ENCODE assay signal across 27 cellular contexts in the genomic region with DNA sequence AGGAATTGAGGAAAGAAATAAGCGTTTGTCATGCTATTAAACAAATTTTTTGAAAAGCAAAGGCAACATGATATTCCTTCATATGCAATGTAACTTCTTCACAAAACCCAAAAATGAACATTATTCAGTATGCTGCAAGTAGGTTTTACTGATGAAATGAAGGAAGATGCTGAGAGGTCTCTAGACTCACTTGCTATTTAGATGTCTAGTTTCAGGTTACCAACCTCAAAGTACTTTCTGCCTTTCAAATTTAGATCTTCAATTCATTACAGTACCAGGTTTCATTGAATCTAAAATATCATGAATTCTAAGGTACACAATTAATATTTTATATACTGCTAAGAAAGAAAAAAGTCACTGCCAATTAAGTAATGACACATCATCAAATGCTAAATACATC.
"Had no signal": no experiment of that assay in that cellular context is flagged by ENCODE, and none has a peak within 500 bp of the region (broad histone marks: within the 10 kb centered on the region; RNA-seq: fewer than 3 reads in every experiment).

No MANE protein-coding gene starts in this region.

- H3K27me3 ChIP-seq: ascending aorta, body of pancreas had no signal

- H3K4me1 Mint-ChIP-seq: activated B cell treated with CpG ODN at 0.5 μM for 24 hours; activated CD4-positive, alpha-beta T cell treated with anti-CD3 and anti-CD28 coated beads, Interleukin-2, amount 10 ng/mL, durations not matched to agents 24 days and 14 days; activated naive CD8-positive, alpha-beta T cell treated with anti-CD3 and anti-CD28 coated beads, Interleukin-2, amount 50 U/mL, for 24 hours had no signal

- H3K27me3 Mint-ChIP-seq: T-helper 17 cell had no signal

- H3K4me2 ChIP-seq: PC-9 had no signal

- DNase-seq: activated B cell treated with CpG ODN at 0.5 μM for 24 hours; activated CD4-positive, alpha-beta T cell treated with anti-CD3 and anti-CD28 coated beads for 1 hour; activated CD4-positive, alpha-beta T cell treated with anti-CD3 and anti-CD28 coated beads, Interleukin-2, amount 10 ng/mL, durations not matched to agents 24 days and 14 days; activated CD4-positive, alpha-beta T cell treated with anti-CD3 and anti-CD28 coated beads, Interleukin-2, amount 50 U/mL, for 48 hours; activated CD8-positive, alpha-beta memory T cell treated with anti-CD3 and anti-CD28 coated beads for 24 hours; activated effector memory CD4-positive, alpha-beta T cell treated with anti-CD3 and anti-CD28 coated beads, Interleukin-2, amount 50 U/mL, for 16 hours; activated naive CD4-positive, alpha-beta T cell treated with Interleukin-2 at 50 U/mL for 16 hours; activated naive CD8-positive, alpha-beta T cell treated with anti-CD3 and anti-CD28 coated beads, Interleukin-2, amount 50 U/mL, for 24 hours; activated T-cell treated with anti-CD3 and anti-CD28 coated beads, Interleukin-2, amount 50 U/mL, for 4 hours; amniotic stem cell; body of pancreas; central memory CD4-positive, alpha-beta T cell; NCI-H1048; NCI-H146; NCI-H187 treated with DMSO at 0.1 percent for 48 hours; NCI-H2081 treated with DMSO at 0.1 percent for 48 hours; NCI-H2171 treated with DMSO at 0.1 percent for 48 hours; NCI-H345; NCI-H510A; NCI-H526 treated with DMSO at 0.1 percent for 48 hours; PC-9; SIG-M5; T-helper 17 cell; T-helper 9 cell had no signal

- H3K9me3 ChIP-seq: ascending aorta, body of pancreas had no signal

- H3K4me3 Mint-ChIP-seq: activated B cell treated with CpG ODN at 0.5 μM for 24 hours; activated CD4-positive, alpha-beta T cell treated with anti-CD3 and anti-CD28 coated beads, Interleukin-2, amount 10 ng/mL, durations not matched to agents 24 days and 14 days; activated naive CD8-positive, alpha-beta T cell treated with anti-CD3 and anti-CD28 coated beads, Interleukin-2, amount 50 U/mL, for 24 hours; activated T-cell treated with anti-CD3 and anti-CD28 coated beads, Interleukin-2, amount 50 U/mL, for 4 hours; T-helper 17 cell had no signal

- H3K9me3 Mint-ChIP-seq: activated B cell treated with CpG ODN at 0.5 μM for 24 hours; activated CD4-positive, alpha-beta T cell treated with anti-CD3 and anti-CD28 coated beads, Interleukin-2, amount 10 ng/mL, durations not matched to agents 24 days and 14 days; activated naive CD4-positive, alpha-beta T cell treated with anti-CD3 and anti-CD28 coated beads, Interleukin-2, amount 50 U/mL, for 72 hours; activated naive CD8-positive, alpha-beta T cell treated with anti-CD3 and anti-CD28 coated beads, Interleukin-2, amount 50 U/mL, for 24 hours; activated T-cell treated with anti-CD3 and anti-CD28 coated beads, Interleukin-2, amount 50 U/mL, for 4 hours had no signal

- H2AFZ ChIP-seq: PC-9 had no signal

- H3K4me3 ChIP-seq: ascending aorta, body of pancreas, coronary artery, PC-9 had no signal

- H3K27ac ChIP-seq: ascending aorta, body of pancreas, coronary artery, PC-9 had no signal

- H3K27ac Mint-ChIP-seq: activated B cell treated with CpG ODN at 0.5 μM for 24 hours; activated CD4-positive, alpha-beta T cell treated with anti-CD3 and anti-CD28 coated beads, Interleukin-2, amount 10 ng/mL, durations not matched to agents 24 days and 14 days; activated naive CD4-positive, alpha-beta T cell treated with anti-CD3 and anti-CD28 coated beads, Interleukin-2, amount 50 U/mL, for 72 hours; activated naive CD8-positive, alpha-beta T cell treated with anti-CD3 and anti-CD28 coated beads, Interleukin-2, amount 50 U/mL, for 24 hours; T-helper 17 cell had no signal

- ATAC-seq: activated naive CD4-positive, alpha-beta T cell treated with anti-CD3 and anti-CD28 coated beads, Interleukin-2, amount 50 U/mL, for 72 hours; activated naive CD8-positive, alpha-beta T cell treated with anti-CD3 and anti-CD28 coated beads, Interleukin-2, amount 50 U/mL, for 24 hours; activated T-cell treated with anti-CD3 and anti-CD28 coated beads, Interleukin-2, amount 50 U/mL, for 4 hours; body of pancreas; T-helper 17 cell had no signal

- H3K4me1 ChIP-seq: ascending aorta, body of pancreas had no signal

- H3K36me3 Mint-ChIP-seq: activated naive CD4-positive, alpha-beta T cell treated with anti-CD3 and anti-CD28 coated beads, Interleukin-2, amount 50 U/mL, for 72 hours had no signal

- H3K36me3 ChIP-seq: ascending aorta had no signal
